1 cellular context compared by ENCODE assay signal in the genomic region with DNA sequence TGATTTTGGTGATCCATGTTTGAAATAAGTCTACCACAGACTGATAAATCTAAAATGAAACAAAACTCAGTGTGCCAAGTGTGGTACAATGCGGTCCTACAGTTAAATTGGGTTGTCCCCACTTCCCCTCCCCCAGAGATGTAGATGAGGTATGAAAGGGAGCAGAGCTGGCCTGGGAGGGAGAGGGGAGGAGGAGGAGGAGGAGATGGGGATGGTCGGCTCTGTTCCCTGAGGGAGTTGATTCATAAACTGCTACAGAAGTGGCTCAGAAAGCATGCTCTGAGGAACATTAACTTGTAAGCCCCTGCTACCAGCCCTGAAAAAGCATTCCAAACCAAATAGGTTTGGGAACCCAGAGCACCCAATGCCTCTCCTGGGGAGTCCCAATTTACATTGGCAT.
TF ChIP-seq lines count a peak whose summit lies in the region.

No MANE protein-coding gene starts in this region.

TF ChIP-seq in H1, 55 proteins besides CTCF, POLR2A, EP300 and RAD21:
- TF ChIP-seq, protein P1, sequence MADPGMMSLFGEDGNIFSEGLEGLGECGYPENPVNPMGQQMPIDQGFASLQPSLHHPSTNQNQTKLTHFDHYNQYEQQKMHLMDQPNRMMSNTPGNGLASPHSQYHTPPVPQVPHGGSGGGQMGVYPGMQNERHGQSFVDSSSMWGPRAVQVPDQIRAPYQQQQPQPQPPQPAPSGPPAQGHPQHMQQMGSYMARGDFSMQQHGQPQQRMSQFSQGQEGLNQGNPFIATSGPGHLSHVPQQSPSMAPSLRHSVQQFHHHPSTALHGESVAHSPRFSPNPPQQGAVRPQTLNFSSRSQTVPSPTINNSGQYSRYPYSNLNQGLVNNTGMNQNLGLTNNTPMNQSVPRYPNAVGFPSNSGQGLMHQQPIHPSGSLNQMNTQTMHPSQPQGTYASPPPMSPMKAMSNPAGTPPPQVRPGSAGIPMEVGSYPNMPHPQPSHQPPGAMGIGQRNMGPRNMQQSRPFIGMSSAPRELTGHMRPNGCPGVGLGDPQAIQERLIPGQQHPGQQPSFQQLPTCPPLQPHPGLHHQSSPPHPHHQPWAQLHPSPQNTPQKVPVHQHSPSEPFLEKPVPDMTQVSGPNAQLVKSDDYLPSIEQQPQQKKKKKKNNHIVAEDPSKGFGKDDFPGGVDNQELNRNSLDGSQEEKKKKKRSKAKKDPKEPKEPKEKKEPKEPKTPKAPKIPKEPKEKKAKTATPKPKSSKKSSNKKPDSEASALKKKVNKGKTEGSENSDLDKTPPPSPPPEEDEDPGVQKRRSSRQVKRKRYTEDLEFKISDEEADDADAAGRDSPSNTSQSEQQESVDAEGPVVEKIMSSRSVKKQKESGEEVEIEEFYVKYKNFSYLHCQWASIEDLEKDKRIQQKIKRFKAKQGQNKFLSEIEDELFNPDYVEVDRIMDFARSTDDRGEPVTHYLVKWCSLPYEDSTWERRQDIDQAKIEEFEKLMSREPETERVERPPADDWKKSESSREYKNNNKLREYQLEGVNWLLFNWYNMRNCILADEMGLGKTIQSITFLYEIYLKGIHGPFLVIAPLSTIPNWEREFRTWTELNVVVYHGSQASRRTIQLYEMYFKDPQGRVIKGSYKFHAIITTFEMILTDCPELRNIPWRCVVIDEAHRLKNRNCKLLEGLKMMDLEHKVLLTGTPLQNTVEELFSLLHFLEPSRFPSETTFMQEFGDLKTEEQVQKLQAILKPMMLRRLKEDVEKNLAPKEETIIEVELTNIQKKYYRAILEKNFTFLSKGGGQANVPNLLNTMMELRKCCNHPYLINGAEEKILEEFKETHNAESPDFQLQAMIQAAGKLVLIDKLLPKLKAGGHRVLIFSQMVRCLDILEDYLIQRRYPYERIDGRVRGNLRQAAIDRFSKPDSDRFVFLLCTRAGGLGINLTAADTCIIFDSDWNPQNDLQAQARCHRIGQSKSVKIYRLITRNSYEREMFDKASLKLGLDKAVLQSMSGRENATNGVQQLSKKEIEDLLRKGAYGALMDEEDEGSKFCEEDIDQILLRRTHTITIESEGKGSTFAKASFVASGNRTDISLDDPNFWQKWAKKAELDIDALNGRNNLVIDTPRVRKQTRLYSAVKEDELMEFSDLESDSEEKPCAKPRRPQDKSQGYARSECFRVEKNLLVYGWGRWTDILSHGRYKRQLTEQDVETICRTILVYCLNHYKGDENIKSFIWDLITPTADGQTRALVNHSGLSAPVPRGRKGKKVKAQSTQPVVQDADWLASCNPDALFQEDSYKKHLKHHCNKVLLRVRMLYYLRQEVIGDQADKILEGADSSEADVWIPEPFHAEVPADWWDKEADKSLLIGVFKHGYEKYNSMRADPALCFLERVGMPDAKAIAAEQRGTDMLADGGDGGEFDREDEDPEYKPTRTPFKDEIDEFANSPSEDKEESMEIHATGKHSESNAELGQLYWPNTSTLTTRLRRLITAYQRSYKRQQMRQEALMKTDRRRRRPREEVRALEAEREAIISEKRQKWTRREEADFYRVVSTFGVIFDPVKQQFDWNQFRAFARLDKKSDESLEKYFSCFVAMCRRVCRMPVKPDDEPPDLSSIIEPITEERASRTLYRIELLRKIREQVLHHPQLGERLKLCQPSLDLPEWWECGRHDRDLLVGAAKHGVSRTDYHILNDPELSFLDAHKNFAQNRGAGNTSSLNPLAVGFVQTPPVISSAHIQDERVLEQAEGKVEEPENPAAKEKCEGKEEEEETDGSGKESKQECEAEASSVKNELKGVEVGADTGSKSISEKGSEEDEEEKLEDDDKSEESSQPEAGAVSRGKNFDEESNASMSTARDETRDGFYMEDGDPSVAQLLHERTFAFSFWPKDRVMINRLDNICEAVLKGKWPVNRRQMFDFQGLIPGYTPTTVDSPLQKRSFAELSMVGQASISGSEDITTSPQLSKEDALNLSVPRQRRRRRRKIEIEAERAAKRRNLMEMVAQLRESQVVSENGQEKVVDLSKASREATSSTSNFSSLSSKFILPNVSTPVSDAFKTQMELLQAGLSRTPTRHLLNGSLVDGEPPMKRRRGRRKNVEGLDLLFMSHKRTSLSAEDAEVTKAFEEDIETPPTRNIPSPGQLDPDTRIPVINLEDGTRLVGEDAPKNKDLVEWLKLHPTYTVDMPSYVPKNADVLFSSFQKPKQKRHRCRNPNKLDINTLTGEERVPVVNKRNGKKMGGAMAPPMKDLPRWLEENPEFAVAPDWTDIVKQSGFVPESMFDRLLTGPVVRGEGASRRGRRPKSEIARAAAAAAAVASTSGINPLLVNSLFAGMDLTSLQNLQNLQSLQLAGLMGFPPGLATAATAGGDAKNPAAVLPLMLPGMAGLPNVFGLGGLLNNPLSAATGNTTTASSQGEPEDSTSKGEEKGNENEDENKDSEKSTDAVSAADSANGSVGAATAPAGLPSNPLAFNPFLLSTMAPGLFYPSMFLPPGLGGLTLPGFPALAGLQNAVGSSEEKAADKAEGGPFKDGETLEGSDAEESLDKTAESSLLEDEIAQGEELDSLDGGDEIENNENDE (IDR thresholded peaks at IDR 0.05; ENCODE audit: insufficient replicate concordance, low read length), result no peak
- TF ChIP-seq GTF2F1 (IDR thresholded peaks at IDR 0.05; ENCODE audit: borderline replicate concordance, low read depth, low read length) (no peak), RFX5 (IDR thresholded peaks at IDR 0.05; ENCODE audit: borderline replicate concordance, low read depth, low read length) (no peak), GABPA (IDR thresholded peaks at IDR 0.05; ENCODE audit: borderline replicate concordance, insufficient read depth, low read length) (no peak), CBX8 (IDR thresholded peaks at IDR 0.05; ENCODE audit: borderline replicate concordance, low read depth, low read length) (no peak), CEBPB (IDR thresholded peaks at IDR 0.05; ENCODE audit: low read depth, low read length) (no peak), BRCA1 (IDR thresholded peaks at IDR 0.05; ENCODE audit: low read depth, low read length) (no peak), ASH2L (IDR thresholded peaks at IDR 0.05; ENCODE audit: low read length) (no peak), TCF12 (IDR thresholded peaks at IDR 0.05; ENCODE audit: low read depth, low read length) (no peak), RNF2 (IDR thresholded peaks at IDR 0.05; ENCODE audit: borderline replicate concordance, low read depth, low read length, missing control alignments, poor library complexity, severe bottlenecking) (no peak), JUND (IDR thresholded peaks at IDR 0.05; ENCODE audit: low read length) (no peak), KDM4A (IDR thresholded peaks at IDR 0.05; ENCODE audit: low read depth, low read length, severe bottlenecking) (no peak)
